Comparison of ENCODE assay signal across 24 cellular contexts in genomic region chr20:37590938-37591490, GRCh38.
"Had no signal": no experiment of that assay in that cellular context is flagged by ENCODE, and none has a peak within 500 bp of the region (broad histone marks: within the 10 kb centered on the region; RNA-seq: fewer than 3 reads in every experiment).

No MANE protein-coding gene starts in this region.

- H3K36me3 Mint-ChIP-seq: mesothelial cell of epicardium had no signal

- H3K27ac Mint-ChIP-seq: activated CD4-positive, alpha-beta T cell treated with anti-CD3 and anti-CD28 coated beads for 36 hours; activated T-helper 1 cell treated with anti-CD3 and anti-CD28 coated beads, Interleukin-12 subunit alpha, Interleukin-12 subunit beta, Interleukin-2, Interleukin-4 antibody, amounts not matched to agents 30 ng/mL and 10 ng/mL and 1 ng/mL, durations not matched to agents 14 hours and 24 hours and 36 hours; mesothelial cell of epicardium; naive thymus-derived CD4-positive, alpha-beta T cell; progenitor cell of endocrine pancreas had no signal

- H3K4me3 Mint-ChIP-seq: activated CD4-positive, alpha-beta T cell treated with anti-CD3 and anti-CD28 coated beads for 36 hours; activated T-helper 1 cell treated with anti-CD3 and anti-CD28 coated beads, Interleukin-12 subunit alpha, Interleukin-12 subunit beta, Interleukin-2, Interleukin-4 antibody, amounts not matched to agents 30 ng/mL and 10 ng/mL and 1 ng/mL, durations not matched to agents 14 hours and 24 hours and 36 hours; mesothelial cell of epicardium; naive thymus-derived CD4-positive, alpha-beta T cell had no signal

- H3K27me3 ChIP-seq: testis had no signal

- FAIRE-seq: astrocyte, urothelium cell line had no signal

- DNase-seq: activated CD4-positive, alpha-beta T cell treated with anti-CD3 and anti-CD28 coated beads for 36 hours; activated CD4-positive, CD25-positive, alpha-beta regulatory T cell; activated gamma-delta T cell treated with Interleukin-2 at 50 U/mL for 16 hours; activated naive CD4-positive, alpha-beta T cell treated with anti-CD3 and anti-CD28 coated beads, Interleukin-2, amount 50 U/mL, for 16 hours; amniotic stem cell; brain microvascular endothelial cell; cortex of kidney; esophagus squamous epithelium; foreskin melanocyte; kidney glomerular epithelial cell; left lung; naive thymus-derived CD4-positive, alpha-beta T cell; stimulated activated CD4-positive, alpha-beta T cell treated with anti-CD3 and anti-CD28 coated beads, Interleukin-12 subunit alpha, Interleukin-12 subunit beta, amount 100 ng/mL, for 4 hours; stimulated activated CD4-positive, alpha-beta T cell treated with anti-CD3 and anti-CD28 coated beads, Interleukin-4, amount 100 ng/mL, for 1 hour; stimulated activated naive CD8-positive, alpha-beta T cell treated with anti-CD3 and anti-CD28 coated beads, Interleukin-15, Interleukin-2, amounts not matched to agents 100 U/mL and 50 U/mL, for 24 hours; testis; transverse colon had no signal

- H3K27ac ChIP-seq: brain microvascular endothelial cell, epithelial cell of prostate, esophagus squamous epithelium, left lung, skin epidermis, testis, transverse colon had no signal

- H3K4me1 Mint-ChIP-seq: activated CD4-positive, alpha-beta T cell treated with anti-CD3 and anti-CD28 coated beads for 36 hours; mesothelial cell of epicardium; naive thymus-derived CD4-positive, alpha-beta T cell had no signal

- H3K36me3 ChIP-seq: brain microvascular endothelial cell, esophagus squamous epithelium, left lung, transverse colon had no signal

- H3K9me3 Mint-ChIP-seq: activated T-helper 1 cell treated with anti-CD3 and anti-CD28 coated beads, Interleukin-12 subunit alpha, Interleukin-12 subunit beta, Interleukin-2, Interleukin-4 antibody, amounts not matched to agents 30 ng/mL and 10 ng/mL and 1 ng/mL, durations not matched to agents 14 hours and 24 hours and 36 hours had no signal

- H3K9me3 ChIP-seq: esophagus squamous epithelium, testis, transverse colon had no signal

- H3K4me3 ChIP-seq: esophagus squamous epithelium, left lung, skin epidermis, testis, transverse colon had no signal
